8 cellular contexts compared by ENCODE assay signal in the genomic region with DNA sequence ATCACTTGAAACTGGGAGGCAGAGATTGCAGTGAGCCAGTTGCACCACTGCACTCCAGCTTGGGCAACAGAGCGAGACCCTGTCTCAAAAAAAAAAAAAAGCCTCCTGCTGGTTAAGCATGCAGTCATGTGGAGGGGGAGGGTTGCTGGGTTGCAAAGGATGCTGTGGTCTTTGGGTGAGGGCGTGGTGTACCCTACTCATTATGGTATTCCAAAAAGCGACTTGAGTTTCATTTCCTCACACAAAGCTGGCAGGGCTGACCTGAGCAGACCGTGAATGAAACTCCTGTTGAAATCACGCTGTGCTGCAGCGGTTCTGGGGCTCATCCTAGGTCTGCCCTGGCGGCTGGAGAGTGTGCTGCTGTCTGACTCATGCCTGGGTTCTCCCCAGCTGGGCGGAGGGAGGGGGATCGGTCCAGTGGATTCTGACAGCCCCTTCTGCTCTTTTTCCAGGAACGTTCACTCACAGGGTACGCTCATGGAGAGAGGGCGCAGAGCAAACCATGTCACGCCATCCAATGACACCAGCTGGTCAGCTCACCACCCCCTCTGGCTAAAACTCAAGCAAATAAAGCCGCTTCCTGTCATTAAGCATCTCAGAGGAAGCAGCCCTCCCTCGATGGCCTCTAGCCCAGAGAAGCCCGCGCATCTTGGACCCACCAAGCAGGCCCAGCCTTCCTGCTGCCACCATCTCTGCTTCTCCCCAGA.
A peak's percentile ranks its signal among the peaks of the same experiment; 100 is the strongest.
DNase-seq lines count a peak whose midpoint lies in the region; ATAC-seq, FAIRE-seq and TF ChIP-seq lines count a peak whose summit lies in the region.

No MANE protein-coding gene starts in this region.

- intact Hi-C loops in gastrocnemius medialis (cut with DNase I; ENCODE audit: low total_unique reads) (loop anchor here (5.0 kb wide), 1 partner anchor 166 kb away; a partner anchor contains a TSS), mammary epithelial cell (cut with micrococcal nuclease) (no loop called here), prostate gland (cut with DNase I) (loop anchor here (5.0 kb wide), 1 partner anchor 166 kb away; a partner anchor contains a TSS)

- ATAC-seq in HG02610 (IDR thresholded peaks at IDR 0.05; ENCODE audit: unreplicated experiment) (peak; percentile 94), gastrocnemius medialis (peak; percentile 60 to 61)

- peak overlapping the region in 2 of 4 donors; percentile 5 to 26 for H3K4me3 ChIP-seq in gastrocnemius medialis
- no peak overlapping the region for H3K4me3 ChIP-seq in mammary epithelial cell (replicated peaks in 1 of 3; ENCODE audit: insufficient read depth in 1 of 3, low read depth in 2 of 3, low read length in 3 of 3)
- H3K4me3 ChIP-seq in prostate gland = no peak overlapping the region

- no peak overlapping the region for H3K9ac ChIP-seq in mammary epithelial cell (ENCODE audit: insufficient read depth, low read length)

- no peaks in the 10 kb centered on the region for H3K79me2 ChIP-seq in mammary epithelial cell (ENCODE audit: insufficient read depth, low read length)

- H3K9me3 ChIP-seq in gastrocnemius medialis = no peaks in the 10 kb centered on the region
- no peaks in the 10 kb centered on the region for H3K9me3 ChIP-seq in mammary epithelial cell (replicated peaks; ENCODE audit: insufficient read depth, low read length)
- H3K9me3 ChIP-seq in prostate gland = no peaks in the 10 kb centered on the region

- FAIRE-seq in GM18507 (lab: Jason Lieb, UNC) = peak; percentile 99

- CTCF ChIA-PET in mammary epithelial cell (lab: Charles Lee; ENCODE audit: low non-redundant PET) = interaction anchor here (0.6 kb wide), 1 partner anchor 22 kb away, joined by 8 read pairs; no protein-coding TSS in a partner anchor

- DNase-seq in GM18507 (ENCODE audit: extremely low spot score, insufficient read length, low read depth) (peak; percentile 50), NCI-H146 treated with DMSO at 0.1 percent for 48 hours (lab: John Stamatoyannopoulos, UW; ENCODE audit: unreplicated experiment) (peak; percentile 93), fibroblast of gingiva (ENCODE audit: low read depth) (peak; percentile 69), gastrocnemius medialis (peak; percentile 66 to 78), mammary epithelial cell (no peak), prostate gland (ENCODE audit: low spot score) (no peak)
- peak; percentile 16 for DNase-seq in activated CD4-positive, alpha-beta T cell treated with anti-CD3 and anti-CD28 coated beads, Interleukin-2, amount 50 U/mL, for 1 hour

- H2AFZ ChIP-seq in mammary epithelial cell (ENCODE audit: low read depth, low read length) = no peak overlapping the region

- no peak for TF ChIP-seq POLR2A in gastrocnemius medialis (IDR thresholded peaks at IDR 0.05)
- no peak for TF ChIP-seq POLR2A in prostate gland (IDR thresholded peaks at IDR 0.05)

- no TSS peak for BruUV-seq in mammary epithelial cell (replicated peaks; lab: Mats Ljungman, UMichigan)

- 87% methylated on average over 16 of the region's 17 CpGs for WGBS in mammary epithelial cell (ENCODE audit: low coverage, missing lambda C conversion rate)
- WGBS in prostate gland = 38% methylated on average over 17 of the region's 17 CpGs

- no peaks in the 10 kb centered on the region for H4K20me1 ChIP-seq in mammary epithelial cell (ENCODE audit: insufficient read depth, low read length)

- in situ Hi-C loops in gastrocnemius medialis (cut with MboI; ENCODE audit: low sequenced_read_pairs in 4 of 4) (loop anchor here in 3 of 4 donors (10.0 to 25.0 kb wide), 2 partner anchors 163 to 171 kb away; a partner anchor contains a TSS), mammary epithelial cell (cut with MboI; ENCODE audit: low sequenced_read_pairs in 2 of 2) (no loop called here)

- no peak overlapping the region for H3K4me2 ChIP-seq in mammary epithelial cell (ENCODE audit: insufficient read depth, low read depth, low read length)

- H3K4me1 ChIP-seq in gastrocnemius medialis (peaks cover 78 to 80% of the 10 kb centered on the region in 2 donors), mammary epithelial cell (ENCODE audit: insufficient read depth, low read length) (peaks cover 7% of the 10 kb centered on the region), prostate gland (replicated peaks) (no peaks in the 10 kb centered on the region)

- H3K36me3 ChIP-seq in gastrocnemius medialis (no peaks in the 10 kb centered on the region), mammary epithelial cell (ENCODE audit: insufficient read depth, low read length) (no peaks in the 10 kb centered on the region), prostate gland (no peaks in the 10 kb centered on the region)

- dilution Hi-C loops in mammary epithelial cell (cut with HindIII; ENCODE audit: low sequenced_read_pairs) = no loop called here

- TF ChIP-seq CTCF in gastrocnemius medialis (IDR thresholded peaks at IDR 0.05 in 4 of 5, conservative IDR thresholded peaks at IDR 0.05 in 1 of 5) (peak in 2 of 5 experiments; percentile 34 to 39), mammary epithelial cell (conservative IDR thresholded peaks at IDR 0.05 in 1 of 2, IDR thresholded peaks at IDR 0.05 in 1 of 2; ENCODE audit: extremely low read depth in 1 of 2, insufficient read depth in 1 of 2, low read depth in 1 of 2, low read length in 2 of 2) (no peak), prostate gland (IDR thresholded peaks at IDR 0.05) (peak in 1 of 4 experiments; percentile 15)

- no peaks in the 10 kb centered on the region for H3K27me3 ChIP-seq in gastrocnemius medialis
- H3K27me3 ChIP-seq in mammary epithelial cell (ENCODE audit: insufficient read depth, low read length) = no peaks in the 10 kb centered on the region
- no peaks in the 10 kb centered on the region for H3K27me3 ChIP-seq in prostate gland (replicated peaks; ENCODE audit: insufficient read depth)

- H3K27ac ChIP-seq in gastrocnemius medialis = peak overlapping the region; percentile 58 to 87 (median 65)
- H3K27ac ChIP-seq in mammary epithelial cell (ENCODE audit: insufficient read depth, low read depth, low read length) = no peak overlapping the region
- H3K27ac ChIP-seq in prostate gland = no peak overlapping the region

Comparison
In these comparisons a context has a peak if more than half of its experiments do, and no peak if none do; other contexts are left out.
1. DNase-seq: peak in GM18507 (single experiment), NCI-H146 treated with DMSO at 0.1 percent for 48 hours (single experiment), activated CD4-positive, alpha-beta T cell treated with anti-CD3 and anti-CD28 coated beads, Interleukin-2, amount 50 U/mL, for 1 hour (single experiment), fibroblast of gingiva (single experiment) and gastrocnemius medialis (2 of 2); none in mammary epithelial cell (single experiment) and prostate gland (single experiment).
2. H3K27ac ChIP-seq: peak in gastrocnemius medialis (4 of 4); none in mammary epithelial cell (single experiment) and prostate gland (0 of 2).
3. in situ Hi-C loops: an anchor here in gastrocnemius medialis (10.0 to 25.0 kb wide); none called in mammary epithelial cell.